Comparison of ENCODE assay signal across 1 cellular context in the genomic region with DNA sequence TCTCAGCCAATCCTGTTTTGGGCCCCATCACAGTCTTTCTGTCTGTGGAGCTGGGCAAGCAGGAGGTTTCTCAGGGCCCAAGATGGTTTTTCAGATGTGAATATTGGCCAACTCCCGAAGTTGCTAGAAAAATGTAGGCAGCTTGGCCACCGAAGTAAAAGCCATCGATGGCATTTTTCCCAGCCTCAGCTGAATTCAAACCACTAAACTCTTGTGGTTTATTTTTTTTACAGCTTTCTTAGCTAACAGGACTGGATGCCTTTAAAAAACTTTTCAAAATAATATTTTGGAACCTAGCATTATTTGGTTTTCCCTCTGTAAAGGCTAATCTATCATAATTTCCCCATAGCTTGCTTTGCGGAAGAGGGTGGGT.
TF ChIP-seq lines count a peak whose summit lies in the region.

No MANE protein-coding gene starts in this region.

TF ChIP-seq in SK-N-SH treated with all-trans-retinoic acid at 6 μM for 48 hours, 23 proteins besides CTCF, POLR2A, EP300 and RAD21 (continued from another document):
- TF ChIP-seq GLIS3 (CRISPR knock-in tag; IDR thresholded peaks at IDR 0.05) (no peak), ZNF70 (CRISPR knock-in tag; IDR thresholded peaks at IDR 0.05) (no peak), ZFP30 (CRISPR knock-in tag; IDR thresholded peaks at IDR 0.05) (no peak)
- TF ChIP-seq, protein P1, sequence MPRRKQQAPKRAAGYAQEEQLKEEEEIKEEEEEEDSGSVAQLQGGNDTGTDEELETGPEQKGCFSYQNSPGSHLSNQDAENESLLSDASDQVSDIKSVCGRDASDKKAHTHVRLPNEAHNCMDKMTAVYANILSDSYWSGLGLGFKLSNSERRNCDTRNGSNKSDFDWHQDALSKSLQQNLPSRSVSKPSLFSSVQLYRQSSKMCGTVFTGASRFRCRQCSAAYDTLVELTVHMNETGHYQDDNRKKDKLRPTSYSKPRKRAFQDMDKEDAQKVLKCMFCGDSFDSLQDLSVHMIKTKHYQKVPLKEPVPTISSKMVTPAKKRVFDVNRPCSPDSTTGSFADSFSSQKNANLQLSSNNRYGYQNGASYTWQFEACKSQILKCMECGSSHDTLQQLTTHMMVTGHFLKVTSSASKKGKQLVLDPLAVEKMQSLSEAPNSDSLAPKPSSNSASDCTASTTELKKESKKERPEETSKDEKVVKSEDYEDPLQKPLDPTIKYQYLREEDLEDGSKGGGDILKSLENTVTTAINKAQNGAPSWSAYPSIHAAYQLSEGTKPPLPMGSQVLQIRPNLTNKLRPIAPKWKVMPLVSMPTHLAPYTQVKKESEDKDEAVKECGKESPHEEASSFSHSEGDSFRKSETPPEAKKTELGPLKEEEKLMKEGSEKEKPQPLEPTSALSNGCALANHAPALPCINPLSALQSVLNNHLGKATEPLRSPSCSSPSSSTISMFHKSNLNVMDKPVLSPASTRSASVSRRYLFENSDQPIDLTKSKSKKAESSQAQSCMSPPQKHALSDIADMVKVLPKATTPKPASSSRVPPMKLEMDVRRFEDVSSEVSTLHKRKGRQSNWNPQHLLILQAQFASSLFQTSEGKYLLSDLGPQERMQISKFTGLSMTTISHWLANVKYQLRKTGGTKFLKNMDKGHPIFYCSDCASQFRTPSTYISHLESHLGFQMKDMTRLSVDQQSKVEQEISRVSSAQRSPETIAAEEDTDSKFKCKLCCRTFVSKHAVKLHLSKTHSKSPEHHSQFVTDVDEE (CRISPR knock-in tag; IDR thresholded peaks at IDR 0.05), result no peak
- TF ChIP-seq, protein P2, sequence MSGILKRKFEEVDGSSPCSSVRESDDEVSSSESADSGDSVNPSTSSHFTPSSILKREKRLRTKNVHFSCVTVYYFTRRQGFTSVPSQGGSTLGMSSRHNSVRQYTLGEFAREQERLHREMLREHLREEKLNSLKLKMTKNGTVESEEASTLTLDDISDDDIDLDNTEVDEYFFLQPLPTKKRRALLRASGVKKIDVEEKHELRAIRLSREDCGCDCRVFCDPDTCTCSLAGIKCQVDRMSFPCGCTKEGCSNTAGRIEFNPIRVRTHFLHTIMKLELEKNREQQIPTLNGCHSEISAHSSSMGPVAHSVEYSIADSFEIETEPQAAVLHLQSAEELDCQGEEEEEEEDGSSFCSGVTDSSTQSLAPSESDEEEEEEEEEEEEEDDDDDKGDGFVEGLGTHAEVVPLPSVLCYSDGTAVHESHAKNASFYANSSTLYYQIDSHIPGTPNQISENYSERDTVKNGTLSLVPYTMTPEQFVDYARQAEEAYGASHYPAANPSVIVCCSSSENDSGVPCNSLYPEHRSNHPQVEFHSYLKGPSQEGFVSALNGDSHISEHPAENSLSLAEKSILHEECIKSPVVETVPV (CRISPR knock-in tag; IDR thresholded peaks at IDR 0.05), result no peak
- TF ChIP-seq, protein P3, sequence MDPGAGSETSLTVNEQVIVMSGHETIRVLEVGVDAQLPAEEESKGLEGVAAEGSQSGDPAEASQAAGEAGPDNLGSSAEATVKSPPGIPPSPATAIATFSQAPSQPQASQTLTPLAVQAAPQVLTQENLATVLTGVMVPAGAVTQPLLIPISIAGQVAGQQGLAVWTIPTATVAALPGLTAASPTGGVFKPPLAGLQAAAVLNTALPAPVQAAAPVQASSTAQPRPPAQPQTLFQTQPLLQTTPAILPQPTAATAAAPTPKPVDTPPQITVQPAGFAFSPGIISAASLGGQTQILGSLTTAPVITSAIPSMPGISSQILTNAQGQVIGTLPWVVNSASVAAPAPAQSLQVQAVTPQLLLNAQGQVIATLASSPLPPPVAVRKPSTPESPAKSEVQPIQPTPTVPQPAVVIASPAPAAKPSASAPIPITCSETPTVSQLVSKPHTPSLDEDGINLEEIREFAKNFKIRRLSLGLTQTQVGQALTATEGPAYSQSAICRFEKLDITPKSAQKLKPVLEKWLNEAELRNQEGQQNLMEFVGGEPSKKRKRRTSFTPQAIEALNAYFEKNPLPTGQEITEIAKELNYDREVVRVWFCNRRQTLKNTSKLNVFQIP (CRISPR knock-in tag; IDR thresholded peaks at IDR 0.05; ENCODE audit: borderline replicate concordance, low read depth), result no peak
